Comparison of ENCODE assay signal across 24 cellular contexts in the genomic region with DNA sequence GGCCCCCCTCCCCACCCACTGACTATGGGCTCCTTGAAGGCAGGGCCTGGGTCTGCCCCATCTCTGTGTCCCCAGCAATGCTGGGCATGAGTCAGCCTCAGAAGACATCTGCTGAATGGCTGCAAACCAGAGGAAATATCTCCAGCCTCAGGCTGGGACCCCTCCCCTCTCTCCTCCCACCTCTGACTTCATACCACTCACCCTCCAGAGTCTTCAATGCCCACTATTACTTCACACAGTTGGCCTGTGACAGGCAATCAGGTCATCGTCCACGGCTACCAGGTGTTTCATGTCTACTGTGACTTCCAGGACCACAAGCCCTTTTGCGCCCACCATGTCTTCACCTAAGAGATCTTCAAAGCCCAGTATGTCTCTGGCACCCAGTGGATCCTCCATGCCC. TPM values are rescaled to one million over a fixed set of nuclear protein-coding genes. Genes with fewer than 3 reads are reported as not detected.
DNase-seq lines count a peak whose midpoint lies in the region; ATAC-seq and TF ChIP-seq lines count a peak whose summit lies in the region.
"Had no signal": no experiment of that assay in that cellular context is flagged by ENCODE, and none has a peak within 500 bp of the region (broad histone marks: within the 10 kb centered on the region; RNA-seq: fewer than 3 reads in every experiment).

Gene SRRM5, plus strand, starts transcription at position 301 of the 400 bp plus-strand sequence. Its CDS starts 34 bp downstream, at position 335.

- no peaks in the 10 kb centered on the region for H3K4me1 ChIP-seq in smooth muscle cell (ENCODE audit: low read depth)
- H3K4me1 ChIP-seq in left lung = no peaks in the 10 kb centered on the region
- H3K4me1 ChIP-seq: BE2C, upper lobe of right lung had no signal

- peaks cover 22% of the 10 kb centered on the region for H4K20me1 ChIP-seq in smooth muscle cell (ENCODE audit: low read depth)

- H3K79me2 ChIP-seq in smooth muscle cell (ENCODE audit: low read depth) = peaks cover 27% of the 10 kb centered on the region

- no peak within 1 kb of the TSS for H3K4me2 ChIP-seq in smooth muscle cell

- H3K4me1 Mint-ChIP-seq in activated CD4-positive, alpha-beta memory T cell treated with anti-CD3 and anti-CD28 coated beads for 36 hours (ENCODE audit: low read depth) = peaks cover 3% of the 10 kb centered on the region
- no peaks in the 10 kb centered on the region for H3K4me1 Mint-ChIP-seq in activated CD4-positive, alpha-beta memory T cell treated with anti-CD3 and anti-CD28 coated beads, Interleukin-2, amount 10 ng/mL, durations not matched to agents 7 days and 5 days
- peaks cover 30% of the 10 kb centered on the region for H3K4me1 Mint-ChIP-seq in T-helper 17 cell
- H3K4me1 Mint-ChIP-seq in effector memory CD8-positive, alpha-beta T cell (ENCODE audit: low read depth in 2 of 2) = peaks cover 19 to 35% of the 10 kb centered on the region in 2 donors

- 100% methylated on average over 3 of the region's 3 CpGs for WGBS in smooth muscle cell (ENCODE audit: low lambda C conversion rate)

- H3K27me3 Mint-ChIP-seq in activated CD4-positive, alpha-beta memory T cell treated with anti-CD3 and anti-CD28 coated beads for 36 hours = no peaks in the 10 kb centered on the region
- H3K27me3 Mint-ChIP-seq in activated CD4-positive, alpha-beta memory T cell treated with anti-CD3 and anti-CD28 coated beads, Interleukin-2, amount 10 ng/mL, durations not matched to agents 7 days and 5 days = no peaks in the 10 kb centered on the region
- H3K27me3 Mint-ChIP-seq in T-helper 17 cell = no peaks in the 10 kb centered on the region
- H3K27me3 Mint-ChIP-seq in effector memory CD8-positive, alpha-beta T cell = no peaks in the 10 kb centered on the region

- intact Hi-C loops in activated CD4-positive, alpha-beta memory T cell treated with anti-CD3 and anti-CD28 coated beads for 36 hours (cut with micrococcal nuclease) = no loop called here
- intact Hi-C loops in left lung (cut with DNase I) = no loop called here

- no peak for DNase-seq in activated CD4-positive, alpha-beta memory T cell treated with anti-CD3 and anti-CD28 coated beads for 36 hours
- no peak for DNase-seq in activated CD4-positive, alpha-beta memory T cell treated with anti-CD3 and anti-CD28 coated beads, Interleukin-2, amount 10 ng/mL, durations not matched to agents 7 days and 5 days
- DNase-seq in T-helper 17 cell = no peak
- no peak for DNase-seq in effector memory CD8-positive, alpha-beta T cell
- no peak for DNase-seq in smooth muscle cell (lab: John Stamatoyannopoulos, UW; ENCODE audit: unreplicated experiment)
- no peak for DNase-seq in left lung
- no peak for DNase-seq in G401 (ENCODE audit: low spot score)
- DNase-seq: activated effector memory CD4-positive, alpha-beta T cell treated with anti-CD3 and anti-CD28 coated beads, Interleukin-2, amount 50 U/mL, for 16 hours; anterior cingulate cortex; BE2C; immature natural killer cell; NCI-H2107; NCI-H69; OCI-M1; posterior cingulate gyrus; SIG-M5; stimulated activated CD4-positive, alpha-beta T cell treated with anti-CD3 and anti-CD28 coated beads, Interleukin-1b, Interleukin-23, amount 100 ng/mL, for 48 hours; stomach; T-helper 2 cell; upper lobe of right lung had no signal

- H3K36me3 Mint-ChIP-seq in activated CD4-positive, alpha-beta memory T cell treated with anti-CD3 and anti-CD28 coated beads for 36 hours = peaks cover 6% of the 10 kb centered on the region
- peaks cover 11% of the 10 kb centered on the region for H3K36me3 Mint-ChIP-seq in activated CD4-positive, alpha-beta memory T cell treated with anti-CD3 and anti-CD28 coated beads, Interleukin-2, amount 10 ng/mL, durations not matched to agents 7 days and 5 days (ENCODE audit: low read depth)
- peaks cover 12% of the 10 kb centered on the region for H3K36me3 Mint-ChIP-seq in T-helper 17 cell (ENCODE audit: low read depth)
- peaks cover 18% of the 10 kb centered on the region for H3K36me3 Mint-ChIP-seq in effector memory CD8-positive, alpha-beta T cell (ENCODE audit: insufficient read depth)

- H3K27me3 ChIP-seq in smooth muscle cell (ENCODE audit: low read depth) (no peaks in the 10 kb centered on the region), left lung (no peaks in the 10 kb centered on the region)
- H3K27me3 ChIP-seq: BE2C, stomach, upper lobe of right lung had no signal

- H3K36me3 ChIP-seq in smooth muscle cell (ENCODE audit: low read depth) (no peaks in the 10 kb centered on the region), left lung (peaks cover 0 to 36% of the 10 kb centered on the region in 2 donors)

- H3K9me3 ChIP-seq in T-helper 17 cell (ENCODE audit: control insufficient read depth, low read length, poor library complexity, severe bottlenecking) (no peaks in the 10 kb centered on the region), smooth muscle cell (replicated peaks; ENCODE audit: low read depth) (no peaks in the 10 kb centered on the region), left lung (no peaks in the 10 kb centered on the region)
- H3K9me3 ChIP-seq: BE2C, stomach, upper lobe of right lung had no signal

- ATAC-seq in T-helper 17 cell (no peak), left lung (no peak), GM19455 (IDR thresholded peaks at IDR 0.05; ENCODE audit: unreplicated experiment) (no peak)
- ATAC-seq in effector memory CD8-positive, alpha-beta T cell (replicated peaks) = no peak
- ATAC-seq: upper lobe of right lung had no signal

- CTCF ChIA-PET in activated CD4-positive, alpha-beta memory T cell treated with anti-CD3 and anti-CD28 coated beads for 36 hours (lab: Charles Lee) = no interaction called here
- CTCF ChIA-PET in activated CD4-positive, alpha-beta memory T cell treated with anti-CD3 and anti-CD28 coated beads, Interleukin-2, amount 10 ng/mL, durations not matched to agents 7 days and 5 days (lab: Charles Lee) = no interaction called here

- H3K4me3 ChIP-seq in smooth muscle cell (no peak within 1 kb of the TSS), left lung (no peak within 1 kb of the TSS)
- H3K4me3 ChIP-seq: stomach, upper lobe of right lung had no signal

- no peak within 1 kb of the TSS for H3K4me3 Mint-ChIP-seq in activated CD4-positive, alpha-beta memory T cell treated with anti-CD3 and anti-CD28 coated beads for 36 hours
- no peak within 1 kb of the TSS for H3K4me3 Mint-ChIP-seq in activated CD4-positive, alpha-beta memory T cell treated with anti-CD3 and anti-CD28 coated beads, Interleukin-2, amount 10 ng/mL, durations not matched to agents 7 days and 5 days
- no peak within 1 kb of the TSS for H3K4me3 Mint-ChIP-seq in T-helper 17 cell
- no peak within 1 kb of the TSS for H3K4me3 Mint-ChIP-seq in effector memory CD8-positive, alpha-beta T cell
- H3K4me3 Mint-ChIP-seq: immature natural killer cell had no signal

- H3K27ac ChIP-seq in smooth muscle cell (ENCODE audit: low read depth) (peak within 1 kb of the TSS; percentile 44), left lung (no peak within 1 kb of the TSS)
- H3K27ac ChIP-seq: stomach, upper lobe of right lung, VCaP had no signal

- TF ChIP-seq CTCF in smooth muscle cell (IDR thresholded peaks at IDR 0.05; ENCODE audit: borderline replicate concordance, insufficient read depth, poor library complexity, severe bottlenecking) = no peak
- no peak for TF ChIP-seq CTCF in left lung (IDR thresholded peaks at IDR 0.05)

- H2AFZ ChIP-seq in smooth muscle cell (ENCODE audit: low read depth) = no peak within 1 kb of the TSS

- no peaks in the 10 kb centered on the region for H3F3A ChIP-seq in smooth muscle cell (ENCODE audit: low read depth)

- H3K9ac ChIP-seq in smooth muscle cell (ENCODE audit: low read depth) = no peak within 1 kb of the TSS

- POLR2A ChIA-PET in activated CD4-positive, alpha-beta memory T cell treated with anti-CD3 and anti-CD28 coated beads for 36 hours (lab: Charles Lee) = no interaction called here
- POLR2A ChIA-PET in activated CD4-positive, alpha-beta memory T cell treated with anti-CD3 and anti-CD28 coated beads, Interleukin-2, amount 10 ng/mL, durations not matched to agents 7 days and 5 days (lab: Charles Lee) = interaction anchor here (1.0 kb wide), 1 partner anchor 15 kb away, joined by 3 read pairs; no protein-coding TSS in a partner anchor

- in situ Hi-C loops in G401 (cut with HindIII; ENCODE audit: low sequenced_read_pairs) = no loop called here

- H3K9me3 Mint-ChIP-seq in activated CD4-positive, alpha-beta memory T cell treated with anti-CD3 and anti-CD28 coated beads for 36 hours = no peaks in the 10 kb centered on the region
- H3K9me3 Mint-ChIP-seq in activated CD4-positive, alpha-beta memory T cell treated with anti-CD3 and anti-CD28 coated beads, Interleukin-2, amount 10 ng/mL, durations not matched to agents 7 days and 5 days = no peaks in the 10 kb centered on the region
- H3K9me3 Mint-ChIP-seq in effector memory CD8-positive, alpha-beta T cell = no peaks in the 10 kb centered on the region
- H3K9me3 Mint-ChIP-seq: immature natural killer cell had no signal

- H3K27ac Mint-ChIP-seq in activated CD4-positive, alpha-beta memory T cell treated with anti-CD3 and anti-CD28 coated beads for 36 hours = peak within 1 kb of the TSS; percentile 30
- H3K27ac Mint-ChIP-seq in activated CD4-positive, alpha-beta memory T cell treated with anti-CD3 and anti-CD28 coated beads, Interleukin-2, amount 10 ng/mL, durations not matched to agents 7 days and 5 days = no peak within 1 kb of the TSS
- H3K27ac Mint-ChIP-seq in T-helper 17 cell = peak within 1 kb of the TSS; percentile 84
- peak within 1 kb of the TSS; percentile 76 to 86 for H3K27ac Mint-ChIP-seq in effector memory CD8-positive, alpha-beta T cell

RNA-seq across cellular contexts. Expression of gene SRRM5, which starts in this region (rescaled TPM):
- under 1 TPM; 0.39 to 0.59 TPM for total RNA-seq in activated CD4-positive, alpha-beta memory T cell treated with anti-CD3 and anti-CD28 coated beads for 36 hours
- total RNA-seq in activated CD4-positive, alpha-beta memory T cell treated with anti-CD3 and anti-CD28 coated beads, Interleukin-2, amount 10 ng/mL, durations not matched to agents 7 days and 5 days = under 1 TPM; 0.28 to 0.45 TPM
- total RNA-seq in T-helper 17 cell (under 1 TPM; 0.40 to 0.60 TPM), smooth muscle cell (0.09 and 0.27 TPM in 2 replicates), left lung (under 1 TPM; 0.10 to 0.32 TPM)
- polyA plus RNA-seq in smooth muscle cell = 0.34 TPM in 1 of 2 replicates, not detected in the other
- not detected in 2 replicates for total RNA-seq in G401 (2014; rRNA removed; shearing (Covaris generic))
- total RNA-seq: A172, H4, stomach had no signal
